Comparison of ENCODE assay signal across 21 cellular contexts in genomic region chr13:50449465-50449864, GRCh38.
"Had no signal": no experiment of that assay in that cellular context is flagged by ENCODE, and none has a peak within 500 bp of the region (broad histone marks: within the 10 kb centered on the region; RNA-seq: fewer than 3 reads in every experiment).

No MANE protein-coding gene starts in this region.

- H3K4me2 ChIP-seq: SK-N-SH had no signal

- H3K4me3 Mint-ChIP-seq: brain, mesothelial cell of epicardium, nephron progenitor cell had no signal

- H3K36me3 Mint-ChIP-seq: activated naive CD4-positive, alpha-beta T cell treated with anti-CD3 and anti-CD28 coated beads, Interleukin-2, amount 50 U/mL, for 72 hours; brain; mesothelial cell of epicardium had no signal

- H3K27ac ChIP-seq: suprapubic skin, transverse colon, vagina had no signal

- H3K4me3 ChIP-seq: suprapubic skin, transverse colon, vagina had no signal

- FAIRE-seq: colon had no signal

- H3K36me3 ChIP-seq: suprapubic skin, transverse colon, vagina had no signal

- DNase-seq: activated CD4-positive, alpha-beta T cell treated with anti-CD3 and anti-CD28 coated beads for 48 hours; activated CD4-positive, CD25-positive, alpha-beta regulatory T cell; activated CD8-positive, alpha-beta memory T cell treated with anti-CD3 and anti-CD28 coated beads for 24 hours; activated CD8-positive, alpha-beta memory T cell treated with anti-CD3 and anti-CD28 coated beads, Interleukin-2, amount 50 U/mL, for 48 hours; activated gamma-delta T cell treated with Interleukin-2 at 50 U/mL for 16 hours; anterior cingulate cortex; central memory CD4-positive, alpha-beta T cell; left cardiac atrium; nephron progenitor cell; nucleus accumbens; posterior cingulate gyrus; SK-N-SH; stimulated activated CD8-positive, alpha-beta memory T cell treated with anti-CD3 and anti-CD28 coated beads, Interleukin-4, amount 100 ng/mL, for 48 hours; stimulated activated naive CD4-positive, alpha-beta T cell treated with Interleukin-2 at 50 U/mL for 16 hours; transverse colon had no signal

- ATAC-seq: left cardiac atrium had no signal

- H3K27ac Mint-ChIP-seq: activated naive CD4-positive, alpha-beta T cell treated with anti-CD3 and anti-CD28 coated beads, Interleukin-2, amount 50 U/mL, for 72 hours had no signal

- H3K9me3 Mint-ChIP-seq: activated naive CD4-positive, alpha-beta T cell treated with anti-CD3 and anti-CD28 coated beads, Interleukin-2, amount 50 U/mL, for 72 hours; mesothelial cell of epicardium had no signal

- H3K9me3 ChIP-seq: SK-N-SH, suprapubic skin, transverse colon, vagina had no signal

- H3K4me1 ChIP-seq: transverse colon had no signal

- H3K27me3 ChIP-seq: suprapubic skin, transverse colon, vagina had no signal

- H3K9ac ChIP-seq: SK-N-SH had no signal
